19 cellular contexts compared by ENCODE assay signal in genomic region chr17:38588775-38589174, GRCh38. TPM values are rescaled to one million over a fixed set of nuclear protein-coding genes. Genes with fewer than 3 reads are reported as not detected.
DNase-seq lines count a peak whose midpoint lies in the region; TF ChIP-seq lines count a peak whose summit lies in the region.
"Had no signal": no experiment of that assay in that cellular context is flagged by ENCODE, and none has a peak within 500 bp of the region (broad histone marks: within the 10 kb centered on the region; RNA-seq: fewer than 3 reads in every experiment).

No MANE protein-coding gene starts in this region.

- H3K27me3 Mint-ChIP-seq in neural progenitor cell (ENCODE audit: insufficient read depth, low read depth) = peaks cover 23% of the 10 kb centered on the region

- POLR2A ChIA-PET in HEK293 (lab: Yijun Ruan, JAX) = interaction anchor here (1.1 kb wide), 1 partner anchor 29 kb away, joined by 3 read pairs; no protein-coding TSS in a partner anchor

- H3K36me3 ChIP-seq in HEK293 (ENCODE audit: control insufficient read depth in 2 of 2, insufficient read depth in 1 of 2, low read length in 2 of 2) (no peaks in the 10 kb centered on the region), neural progenitor cell (no peaks in the 10 kb centered on the region), uterus (no peaks in the 10 kb centered on the region), GM23248 (ENCODE audit: low read depth) (no peaks in the 10 kb centered on the region)
- H3K36me3 ChIP-seq: Peyer's patch had no signal

- H4K20me1 ChIP-seq in neural progenitor cell (ENCODE audit: low read depth) (peaks cover 94% of the 10 kb centered on the region), GM23248 (ENCODE audit: insufficient read depth) (no peaks in the 10 kb centered on the region)

- H3K4me3 ChIP-seq in HEK293 (ENCODE audit: low read depth, low read length) (no peak overlapping the region), neural progenitor cell (no peak overlapping the region), uterus (no peak overlapping the region), GM23248 (no peak overlapping the region)
- H3K4me3 ChIP-seq: GM12878, Peyer's patch had no signal

- H3K4me2 ChIP-seq in neural progenitor cell (no peak overlapping the region), GM23248 (ENCODE audit: unreplicated experiment) (no peak overlapping the region)
- H3K4me2 ChIP-seq: SK-N-SH had no signal

- H3K27ac ChIP-seq in HEK293 (ENCODE audit: extremely low read depth, low read depth, low read length) (no peak overlapping the region), angular gyrus (ENCODE audit: low read depth, low read length) (peak overlapping the region; percentile 32), neural progenitor cell (no peak overlapping the region), uterus (no peak overlapping the region), GM23248 (no peak overlapping the region)
- H3K27ac ChIP-seq: Peyer's patch had no signal

- peaks cover 14% of the 10 kb centered on the region for H3K4me1 ChIP-seq in HEK293 (ENCODE audit: control insufficient read depth, insufficient read depth, low read length)
- H3K4me1 ChIP-seq in neural progenitor cell = peaks cover 60% of the 10 kb centered on the region
- H3K4me1 ChIP-seq in uterus = no peaks in the 10 kb centered on the region
- H3K4me1 ChIP-seq in GM23248 (ENCODE audit: insufficient read depth) = peaks cover 9% of the 10 kb centered on the region; the same call in 1 of the 2 replicates

- H3K36me3 Mint-ChIP-seq in neural progenitor cell = no peaks in the 10 kb centered on the region

- 76 to 83% methylated on average over 9 of the region's 9 CpGs for WGBS in GM23248 (ENCODE audit: low coverage in 1 of 2, low lambda C conversion rate in 2 of 2, missing lambda C conversion rate in 2 of 2), 2 experiments

- H3K9me3 ChIP-seq in HEK293 (ENCODE audit: control insufficient read depth, insufficient read depth, low read depth, low read length) = no peaks in the 10 kb centered on the region
- no peaks in the 10 kb centered on the region for H3K9me3 ChIP-seq in neural progenitor cell (ENCODE audit: low read depth)
- no peaks in the 10 kb centered on the region for H3K9me3 ChIP-seq in uterus
- no peaks in the 10 kb centered on the region for H3K9me3 ChIP-seq in GM23248 (ENCODE audit: low read depth)
- H3K9me3 ChIP-seq: Peyer's patch, SK-N-SH had no signal

- no peaks in the 10 kb centered on the region for H3K9me3 Mint-ChIP-seq in neural progenitor cell
- H3K9me3 Mint-ChIP-seq: CD4-positive, alpha-beta T cell had no signal

- H2AFZ ChIP-seq in neural progenitor cell (replicated peaks) = no peak overlapping the region
- no peak overlapping the region for H2AFZ ChIP-seq in GM23248

- CTCF ChIA-PET in HEK293 (lab: Yijun Ruan, JAX) = interaction anchor here (11.0 to 12.2 kb wide), 3 partner anchors 11 to 77 kb away, joined by 128 to 264 read pairs (median 188); partner anchors contain the start of gene SRCIN1

- TF ChIP-seq POLR2A in uterus (IDR thresholded peaks at IDR 0.05) = no peak

- H3K9ac ChIP-seq in neural progenitor cell (no peak overlapping the region), GM23248 (no peak overlapping the region)
- H3K9ac ChIP-seq: SK-N-SH had no signal

- peak; percentile 48 for DNase-seq in G401 (ENCODE audit: low spot score)
- no peak for DNase-seq in neural progenitor cell (ENCODE audit: low spot score)
- no peak for DNase-seq in DMS153 treated with DMSO at 0.1 percent for 48 hours (lab: John Stamatoyannopoulos, UW; ENCODE audit: unreplicated experiment)
- DNase-seq in uterus = no peak
- no peak for DNase-seq in GM23248
- DNase-seq: Calu3; CD4-positive, alpha-beta T cell; GOT3; IMR-90; Kasumi-1; MM.1S; NCI-H1105 treated with DMSO at 0.1 percent for 48 hours; Peyer's patch; SHP77; SK-N-SH; T-helper 1 cell had no signal

- H3K4me1 Mint-ChIP-seq in neural progenitor cell = peaks cover 77% of the 10 kb centered on the region

- H3K27me3 ChIP-seq in neural progenitor cell (no peaks in the 10 kb centered on the region), uterus (no peaks in the 10 kb centered on the region), GM23248 (replicated peaks; ENCODE audit: insufficient read depth) (peaks cover 13% of the 10 kb centered on the region; the same call in 1 of the 2 replicates)
- H3K27me3 ChIP-seq: Peyer's patch had no signal

- no peak overlapping the region for H3K4me3 Mint-ChIP-seq in neural progenitor cell
- H3K4me3 Mint-ChIP-seq: CD4-positive, alpha-beta T cell had no signal

- in situ Hi-C loops in G401 (cut with HindIII; ENCODE audit: low sequenced_read_pairs) (no loop called here), GM23248 (cut with MboI) (loop anchor here (10.0 kb wide), 1 partner anchor 164 kb away; the partner anchor contains the start of gene ARHGAP23)

- no peaks in the 10 kb centered on the region for H3K9me2 ChIP-seq in GM23248 (ENCODE audit: insufficient read depth)
- H3K9me2 ChIP-seq: SK-N-SH had no signal

- TF ChIP-seq CTCF in HEK293 (tag by site-specific recombination; IDR thresholded peaks at IDR 0.05) (no peak), neural progenitor cell (IDR thresholded peaks at IDR 0.05) (no peak), uterus (IDR thresholded peaks at IDR 0.05) (no peak)

- H3K79me2 ChIP-seq in neural progenitor cell (ENCODE audit: low read depth) = no peaks in the 10 kb centered on the region
- H3K79me2 ChIP-seq in GM23248 (ENCODE audit: insufficient read depth) = no peaks in the 10 kb centered on the region

- H3K27ac Mint-ChIP-seq in neural progenitor cell = peak overlapping the region; percentile 53
- H3K27ac Mint-ChIP-seq: CD4-positive, alpha-beta T cell had no signal

- intact Hi-C loops in uterus (cut with DNase I; ENCODE audit: low total_unique reads) = no loop called here

- H3F3A ChIP-seq in neural progenitor cell (ENCODE audit: low read depth) (peaks cover 35% of the 10 kb centered on the region), GM23248 (ENCODE audit: insufficient read depth) (no peaks in the 10 kb centered on the region)

TF ChIP-seq in HEK293, 187 proteins besides CTCF, POLR2A, EP300 and RAD21:
- 0 out of 2 replicates have a peak, but pooled peaks have one; percentile 12 for TF ChIP-seq ZBTB20 (tag by site-specific recombination; IDR thresholded peaks at IDR 0.05)
- no peak for TF ChIP-seq ZNF76 (tag by site-specific recombination; IDR thresholded peaks at IDR 0.05; ENCODE audit: borderline replicate concordance, low read depth)
- TF ChIP-seq IKZF3 (tag by site-specific recombination; IDR thresholded peaks at IDR 0.05) = no peak
- no peak for TF ChIP-seq MYNN (tag by site-specific recombination; IDR thresholded peaks at IDR 0.05; ENCODE audit: borderline replicate concordance)
- no peak for TF ChIP-seq ZNF561 (tag by site-specific recombination; IDR thresholded peaks at IDR 0.05; ENCODE audit: borderline replicate concordance)
- peak; percentile 97 for TF ChIP-seq ZNF214 (tag by site-specific recombination; IDR thresholded peaks at IDR 0.05; ENCODE audit: borderline replicate concordance)
- TF ChIP-seq ZIC2 (tag by site-specific recombination; IDR thresholded peaks at IDR 0.05) = peak; percentile 84
TF ChIP-seq in HEK293: peak in this region for 3.

RNA-seq across cellular contexts. Expression of gene SRCIN1, which starts 17.0 kb away (rescaled TPM):
- 8.9 and 12.4 TPM in 2 replicates for total RNA-seq in G401 (2014; rRNA removed; shearing (Covaris generic))
- total RNA-seq in neural progenitor cell (ENCODE audit: low replicate concordance) = 3.8 and 15.6 TPM in 2 replicates
- total RNA-seq in uterus = 1 to 10 TPM in 2 of 4 donors, not detected in 2; 3.4 to 6.6 TPM
- not detected in 2 replicates for total RNA-seq in GM23248 (2014; rRNA removed; shearing (Covaris generic))
- polyA plus RNA-seq in GM23248 (2016; fragmentation: Nextera tagmentation; extraction: Ambion mirVana) = not detected in 2 replicates
- total RNA-seq: IMR-90 had no signal
- polyA plus RNA-seq: IMR-90 had no signal
